Comparison of ENCODE assay signal across 11 cellular contexts in the genomic region with DNA sequence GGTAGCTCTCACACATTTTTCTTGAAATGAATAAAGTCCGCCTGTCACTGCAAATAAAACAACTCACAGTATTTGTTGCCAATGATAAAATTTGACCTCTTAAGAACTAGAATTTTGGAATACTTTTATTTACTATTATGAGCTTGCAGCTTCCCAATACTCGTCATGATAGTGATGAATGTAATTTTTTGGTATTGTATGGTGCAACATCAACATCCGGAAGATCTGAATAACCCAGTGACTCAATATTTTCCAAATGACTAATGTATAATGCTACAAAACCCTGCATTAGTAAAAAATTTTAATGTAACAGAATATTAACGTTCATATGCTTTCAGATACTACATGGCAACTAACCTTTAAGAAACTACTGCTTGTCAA.
A peak's percentile ranks its signal among the peaks of the same experiment; 100 is the strongest.
DNase-seq lines count a peak whose midpoint lies in the region; ATAC-seq, FAIRE-seq and TF ChIP-seq lines count a peak whose summit lies in the region.
"Had no signal": no experiment of that assay in that cellular context is flagged by ENCODE, and none has a peak within 500 bp of the region (broad histone marks: within the 10 kb centered on the region; RNA-seq: fewer than 3 reads in every experiment).

No MANE protein-coding gene starts in this region.

- FAIRE-seq in A204.1 (lab: Jason Lieb, UNC) = peak; percentile 95
- FAIRE-seq: frontal cortex had no signal

- no peak for TF ChIP-seq CTCF in fibroblast of the aortic adventitia (IDR thresholded peaks at IDR 0.05; ENCODE audit: insufficient read depth, low read length)

- DNase-seq in HPDE6-E6E7 (ENCODE audit: extremely low spot score) (peak; percentile 34), SW 1271 (lab: John Stamatoyannopoulos, UW) (peak; percentile 58 to 86), fibroblast of the aortic adventitia (ENCODE audit: low read depth) (peak; percentile 90), SIG-M5 (lab: John Stamatoyannopoulos, UW) (no peak), NCI-H1417 (lab: John Stamatoyannopoulos, UW) (no peak)
- DNase-seq: Peyer's patch; stimulated activated CD4-positive, alpha-beta T cell treated with anti-CD3 and anti-CD28 coated beads, Interleukin-2, amount 100 ng/mL, for 24 hours had no signal

- ATAC-seq in GM19035 (IDR thresholded peaks at IDR 0.05; ENCODE audit: unreplicated experiment) (no peak), HG03342 (IDR thresholded peaks at IDR 0.05; ENCODE audit: unreplicated experiment) (no peak)

- no peak overlapping the region for H3K4me3 ChIP-seq in fibroblast of the aortic adventitia (ENCODE audit: low read depth, low read length)
- H3K4me3 ChIP-seq: Peyer's patch had no signal

Comparison
In these comparisons a context has a peak if more than half of its experiments do, and no peak if none do; other contexts are left out.
1. DNase-seq: peak in HPDE6-E6E7 (single experiment), SW 1271 (2 of 2) and fibroblast of the aortic adventitia (single experiment); none in SIG-M5 (single experiment) and NCI-H1417 (0 of 3).